2 cellular contexts compared by ENCODE assay signal in genomic region chr12:27999970-28000369, GRCh38.
TF ChIP-seq lines count a peak whose summit lies in the region.

No MANE protein-coding gene starts in this region.

TF ChIP-seq in IMR-90, 13 proteins besides CTCF, POLR2A, EP300 and RAD21:
- TF ChIP-seq RCOR1 (IDR thresholded peaks at IDR 0.05; ENCODE audit: insufficient replicate concordance, low read length) (no peak), NFE2L2 (IDR thresholded peaks at IDR 0.05; ENCODE audit: low read depth, low read length) (no peak), CHD1 (IDR thresholded peaks at IDR 0.05; ENCODE audit: low read depth, low read length) (no peak), CEBPB (IDR thresholded peaks at IDR 0.05; ENCODE audit: low read depth, low read length) (no peak)

TF ChIP-seq in K562, 482 proteins besides CTCF, POLR2A, EP300 and RAD21:
- TF ChIP-seq ZNF263 (CRISPR knock-in tag; IDR thresholded peaks at IDR 0.05; ENCODE audit: borderline replicate concordance) (no peak), FOXA1 (IDR thresholded peaks at IDR 0.05; ENCODE audit: borderline replicate concordance) (no peak), FOSL1 (tag; conservative IDR thresholded peaks at IDR 0.05) (peak; percentile 56), PRDM10 (IDR thresholded peaks at IDR 0.05; ENCODE audit: partially characterized antibody) (peak; percentile 24)
- TF ChIP-seq, protein P1, sequence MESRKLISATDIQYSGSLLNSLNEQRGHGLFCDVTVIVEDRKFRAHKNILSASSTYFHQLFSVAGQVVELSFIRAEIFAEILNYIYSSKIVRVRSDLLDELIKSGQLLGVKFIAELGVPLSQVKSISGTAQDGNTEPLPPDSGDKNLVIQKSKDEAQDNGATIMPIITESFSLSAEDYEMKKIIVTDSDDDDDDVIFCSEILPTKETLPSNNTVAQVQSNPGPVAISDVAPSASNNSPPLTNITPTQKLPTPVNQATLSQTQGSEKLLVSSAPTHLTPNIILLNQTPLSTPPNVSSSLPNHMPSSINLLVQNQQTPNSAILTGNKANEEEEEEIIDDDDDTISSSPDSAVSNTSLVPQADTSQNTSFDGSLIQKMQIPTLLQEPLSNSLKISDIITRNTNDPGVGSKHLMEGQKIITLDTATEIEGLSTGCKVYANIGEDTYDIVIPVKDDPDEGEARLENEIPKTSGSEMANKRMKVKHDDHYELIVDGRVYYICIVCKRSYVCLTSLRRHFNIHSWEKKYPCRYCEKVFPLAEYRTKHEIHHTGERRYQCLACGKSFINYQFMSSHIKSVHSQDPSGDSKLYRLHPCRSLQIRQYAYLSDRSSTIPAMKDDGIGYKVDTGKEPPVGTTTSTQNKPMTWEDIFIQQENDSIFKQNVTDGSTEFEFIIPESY (CRISPR knock-in tag; IDR thresholded peaks at IDR 0.05), result peak; percentile 26; the same call in 1 of the 2 replicates
